ENCODE assay signal across 19 cellular contexts in the genomic region with DNA sequence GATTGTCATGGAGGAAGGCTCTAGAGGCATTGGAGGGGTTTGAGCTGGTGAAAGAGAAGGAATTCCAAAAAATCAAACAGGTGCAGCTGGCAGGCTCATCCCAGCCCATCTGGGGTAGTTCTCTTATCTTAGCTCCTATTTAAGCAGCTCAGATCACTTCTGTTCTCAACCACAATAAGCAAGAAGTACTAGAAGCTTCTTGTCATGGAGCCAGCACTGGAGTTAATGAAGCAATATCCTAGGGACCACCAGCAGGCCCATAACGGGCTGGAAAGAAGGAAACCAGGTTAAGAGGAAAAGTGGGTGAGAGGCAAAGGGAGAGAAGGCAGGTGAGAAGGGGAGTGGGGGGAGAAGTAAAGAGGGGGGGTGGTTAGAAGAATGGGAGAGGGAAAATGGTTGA.
DNase-seq lines count a peak whose midpoint lies in the region; ATAC-seq and TF ChIP-seq lines count a peak whose summit lies in the region.
"Had no signal": no experiment of that assay in that cellular context is flagged by ENCODE, and none has a peak within 500 bp of the region (broad histone marks: within the 10 kb centered on the region; RNA-seq: fewer than 3 reads in every experiment).

No MANE protein-coding gene starts in this region.

- peak overlapping the region; percentile 36 to 84 for H3K27ac ChIP-seq in thoracic aorta
- H3K27ac ChIP-seq: pancreas, testis had no signal

- no peak overlapping the region for H3K4me3 ChIP-seq in thoracic aorta
- H3K4me3 ChIP-seq: pancreas, testis had no signal

- no peaks in the 10 kb centered on the region for H3K27me3 ChIP-seq in thoracic aorta (replicated peaks; ENCODE audit: insufficient read depth)
- H3K27me3 ChIP-seq: pancreas, testis had no signal

- H3K9me3 Mint-ChIP-seq in dendritic cell treated with granulocyte-macrophage colony-stimulating factor and Interleukin-4, amounts not matched to agents 40 ng/mL and 50 ng/mL, for 4 days = peaks cover 23% of the 10 kb centered on the region
- H3K9me3 Mint-ChIP-seq: immature natural killer cell; natural killer cell treated with Interleukin-12 subunit alpha and Interleukin-12 subunit beta and Interleukin-15 and Interleukin-18, amount 100 ng/mL, for 72 hours had no signal

- no peak for TF ChIP-seq CTCF in thoracic aorta (IDR thresholded peaks at IDR 0.05)

- H3K4me3 Mint-ChIP-seq in dendritic cell treated with granulocyte-macrophage colony-stimulating factor and Interleukin-4, amounts not matched to agents 40 ng/mL and 50 ng/mL, for 4 days = no peak overlapping the region
- H3K4me3 Mint-ChIP-seq: activated CD8-positive, alpha-beta T cell treated with anti-CD3 and anti-CD28 coated beads, Interleukin-2, amount 10 ng/mL, durations not matched to agents 7 days and 5 days; immature natural killer cell; natural killer cell treated with Interleukin-12 subunit alpha and Interleukin-12 subunit beta and Interleukin-15 and Interleukin-18, amount 100 ng/mL, for 72 hours had no signal

- peaks cover 31% of the 10 kb centered on the region for H3K36me3 Mint-ChIP-seq in dendritic cell treated with granulocyte-macrophage colony-stimulating factor and Interleukin-4, amounts not matched to agents 40 ng/mL and 50 ng/mL, for 4 days (ENCODE audit: low read depth)
- H3K36me3 Mint-ChIP-seq: natural killer cell treated with Interleukin-12 subunit alpha and Interleukin-12 subunit beta and Interleukin-15 and Interleukin-18, amount 100 ng/mL, for 72 hours had no signal

- no peak for ATAC-seq in thoracic aorta (ENCODE audit: insufficient number of reproducible peaks, low FRiP score, low read depth)
- no peak for ATAC-seq in stimulated activated naive CD8-positive, alpha-beta T cell treated with anti-CD3 and anti-CD28 coated beads, Interleukin-15, Interleukin-2, amounts not matched to agents 100 U/mL and 50 U/mL, for 24 hours
- no peak for ATAC-seq in GM18858 (IDR thresholded peaks at IDR 0.05; ENCODE audit: unreplicated experiment)
- ATAC-seq: activated CD4-positive, CD25-positive, alpha-beta regulatory T cell treated with anti-CD3 and anti-CD28 coated beads, Interleukin-2, amount 50 U/mL, for 24 hours; activated CD8-positive, alpha-beta T cell treated with anti-CD3 and anti-CD28 coated beads, Interleukin-2, amount 10 ng/mL, durations not matched to agents 7 days and 5 days; left lobe of liver; natural killer cell treated with Interleukin-12 subunit alpha and Interleukin-12 subunit beta and Interleukin-15 and Interleukin-18, amount 100 ng/mL, for 72 hours; pancreas had no signal

- peak; percentile 14 to 54 for DNase-seq in NCI-H524 (lab: John Stamatoyannopoulos, UW)
- DNase-seq in NCI-H524 treated with DMSO at 0.1 percent for 48 hours (lab: John Stamatoyannopoulos, UW) = no peak
- DNase-seq in Kasumi-1 (lab: John Stamatoyannopoulos, UW) = peak; percentile 18
- DNase-seq in thoracic aorta (ENCODE audit: low spot score) = no peak
- no peak for DNase-seq in glomerular visceral epithelial cell (ENCODE audit: extremely low spot score)
- no peak for DNase-seq in stimulated activated naive CD8-positive, alpha-beta T cell treated with anti-CD3 and anti-CD28 coated beads, Interleukin-15, Interleukin-2, amounts not matched to agents 100 U/mL and 50 U/mL, for 24 hours
- DNase-seq: activated CD8-positive, alpha-beta T cell treated with anti-CD3 and anti-CD28 coated beads, Interleukin-2, amount 10 ng/mL, durations not matched to agents 7 days and 5 days; activated T-cell treated with anti-CD3 and anti-CD28 coated beads, Interleukin-2, amount 50 U/mL, for 1 hour; anterior cingulate cortex; central memory CD4-positive, alpha-beta T cell; immature natural killer cell; NCI-H510A; pancreas; testis had no signal

- no peaks in the 10 kb centered on the region for H3K36me3 ChIP-seq in thoracic aorta
- H3K36me3 ChIP-seq: pancreas had no signal

- peaks cover 55% of the 10 kb centered on the region for H3K4me1 Mint-ChIP-seq in dendritic cell treated with granulocyte-macrophage colony-stimulating factor and Interleukin-4, amounts not matched to agents 40 ng/mL and 50 ng/mL, for 4 days (ENCODE audit: low read depth)
- H3K4me1 Mint-ChIP-seq: immature natural killer cell had no signal

- peaks cover 28 to 85% of the 10 kb centered on the region in 2 donors for H3K4me1 ChIP-seq in thoracic aorta (ENCODE audit: control insufficient read depth in 1 of 2, low read depth in 2 of 2)

- peak overlapping the region; percentile 26 for H3K27ac Mint-ChIP-seq in dendritic cell treated with granulocyte-macrophage colony-stimulating factor and Interleukin-4, amounts not matched to agents 40 ng/mL and 50 ng/mL, for 4 days
- H3K27ac Mint-ChIP-seq: activated CD8-positive, alpha-beta T cell treated with anti-CD3 and anti-CD28 coated beads, Interleukin-2, amount 10 ng/mL, durations not matched to agents 7 days and 5 days; immature natural killer cell; natural killer cell treated with Interleukin-12 subunit alpha and Interleukin-12 subunit beta and Interleukin-15 and Interleukin-18, amount 100 ng/mL, for 72 hours had no signal

- no peaks in the 10 kb centered on the region for H3K9me3 ChIP-seq in thoracic aorta
- H3K9me3 ChIP-seq: pancreas, testis had no signal

- H3K27me3 Mint-ChIP-seq in dendritic cell treated with granulocyte-macrophage colony-stimulating factor and Interleukin-4, amounts not matched to agents 40 ng/mL and 50 ng/mL, for 4 days = no peaks in the 10 kb centered on the region
- H3K27me3 Mint-ChIP-seq: natural killer cell treated with Interleukin-12 subunit alpha and Interleukin-12 subunit beta and Interleukin-15 and Interleukin-18, amount 100 ng/mL, for 72 hours had no signal

- intact Hi-C loops in dendritic cell treated with granulocyte-macrophage colony-stimulating factor and Interleukin-4, amounts not matched to agents 40 ng/mL and 50 ng/mL, for 4 days (cut with micrococcal nuclease) = no loop called here

Comparison
In these comparisons a context has a peak if more than half of its experiments do, and no peak if none do; other contexts are left out.
1. DNase-seq: peak in NCI-H524 (2 of 2) and Kasumi-1 (2 of 2); none in NCI-H524 treated with DMSO at 0.1 percent for 48 hours (single experiment), thoracic aorta (single experiment), glomerular visceral epithelial cell (single experiment) and stimulated activated naive CD8-positive, alpha-beta T cell treated with anti-CD3 and anti-CD28 coated beads, Interleukin-15, Interleukin-2, amounts not matched to agents 100 U/mL and 50 U/mL, for 24 hours (single experiment).